Comparison of ENCODE assay signal across 8 cellular contexts in the genomic region with DNA sequence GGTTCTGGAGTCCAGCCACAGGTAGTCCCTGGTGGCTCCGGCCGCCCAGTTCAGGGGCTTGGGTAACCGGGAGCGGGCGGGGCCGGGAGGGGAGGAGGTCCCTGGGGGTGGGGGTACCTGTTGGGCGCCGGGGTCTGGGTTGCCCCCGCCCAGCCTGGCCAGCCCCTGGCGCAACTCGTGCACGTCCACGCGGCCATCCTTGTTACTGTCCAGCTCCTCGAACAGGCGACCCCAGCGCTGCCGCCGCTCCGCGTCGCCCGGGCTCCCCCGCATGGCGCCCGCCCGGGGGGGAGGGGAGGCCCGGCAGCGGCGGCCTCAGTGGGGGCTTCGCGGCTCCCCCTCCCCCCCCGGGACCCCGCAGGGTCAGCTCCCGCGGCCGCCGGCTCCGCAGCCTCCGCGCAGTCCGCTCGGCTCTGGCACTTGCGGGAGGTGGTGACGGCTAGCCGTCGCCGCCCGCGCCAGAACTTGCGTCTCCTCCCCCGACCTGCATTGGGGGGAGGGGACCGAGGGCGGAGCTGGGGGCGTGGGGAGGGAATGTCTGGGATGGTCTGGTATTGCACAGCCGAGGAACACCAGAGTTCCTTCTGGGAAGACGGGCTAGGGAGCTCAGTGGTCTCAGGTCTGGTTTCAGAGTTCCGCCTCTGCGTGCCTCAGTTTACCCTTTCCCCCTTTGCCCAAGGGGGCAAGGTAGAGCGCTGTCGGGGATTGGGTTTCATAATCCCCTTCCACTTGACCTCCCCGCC. TPM values are rescaled to one million over a fixed set of nuclear protein-coding genes. Genes with fewer than 3 reads are reported as not detected.
A peak's percentile ranks its signal among the peaks of the same experiment; 100 is the strongest.
DNase-seq lines count a peak whose midpoint lies in the region; ATAC-seq and TF ChIP-seq lines count a peak whose summit lies in the region.

Gene SLC25A23 (minus strand): TSS at position 437 of the 743 bp plus-strand sequence. CDS start 164 bp downstream, at position 273.

- H3K4me1 Mint-ChIP-seq in activated B cell treated with CpG ODN at 0.5 μM for 24 hours = peaks cover 36% of the 10 kb centered on the region

- DNase-seq in GM04504 (ENCODE audit: low read depth) (peak; percentile 10), HCEC 1CT (peak; percentile 53), NCI-H1105 treated with DMSO at 0.1 percent for 48 hours (lab: John Stamatoyannopoulos, UW) (peak; percentile 31), activated B cell treated with CpG ODN at 0.5 μM for 24 hours (peak; percentile 63), choroid plexus epithelial cell (ENCODE audit: low read depth) (peak; percentile 79), kidney tubule cell (ENCODE audit: low spot score) (peak; percentile 82)
- DNase-seq in stimulated activated CD4-positive, alpha-beta T cell treated with anti-CD3 and anti-CD28 coated beads, Interleukin-1b, Interleukin-23, amount 100 ng/mL, for 48 hours = peak; percentile 54

- H3K27ac Mint-ChIP-seq in activated B cell treated with CpG ODN at 0.5 μM for 24 hours = peak within 1 kb of the TSS; percentile 79

- peaks cover 20% of the 10 kb centered on the region for H3K36me3 Mint-ChIP-seq in activated B cell treated with CpG ODN at 0.5 μM for 24 hours (ENCODE audit: low read depth)

- POLR2A ChIA-PET in activated B cell treated with CpG ODN at 0.5 μM for 24 hours (lab: Charles Lee) = interaction anchor here (0.6 to 2.8 kb wide), 10 partner anchors 19 to 128 kb away, joined by 3 to 25 read pairs (median 4); partner anchors contain the start of genes DENND1C and KHSRP

- TF ChIP-seq CTCF in activated B cell treated with CpG ODN at 0.5 μM for 24 hours (IDR thresholded peaks at IDR 0.05) (no peak), choroid plexus epithelial cell (conservative IDR thresholded peaks at IDR 0.05; ENCODE audit: low read depth, low read length) (no peak)

- intact Hi-C loops in activated B cell treated with CpG ODN at 0.5 μM for 24 hours (cut with micrococcal nuclease) = loop anchor here (1.0 kb wide), 8 partner anchors 22 to 404 kb away; partner anchors contain the start of genes DENND1C, GPR108, GTF2F1 and TUBB4A

- peak; percentile 26 for ATAC-seq in activated B cell treated with CpG ODN at 0.5 μM for 24 hours (ENCODE audit: low read depth)
- ATAC-seq in HG03565 (IDR thresholded peaks at IDR 0.05; ENCODE audit: unreplicated experiment) = no peak

- no peaks in the 10 kb centered on the region for H3K27me3 Mint-ChIP-seq in activated B cell treated with CpG ODN at 0.5 μM for 24 hours

- H3K9me3 Mint-ChIP-seq in activated B cell treated with CpG ODN at 0.5 μM for 24 hours = no peaks in the 10 kb centered on the region

- CTCF ChIA-PET in activated B cell treated with CpG ODN at 0.5 μM for 24 hours (lab: Charles Lee) = interaction anchor here (1.7 kb wide), 1 partner anchor 21 kb away, joined by 4 read pairs; the partner anchor contains the start of gene DENND1C

- H3K4me3 ChIP-seq in choroid plexus epithelial cell (ENCODE audit: low read depth, low read length) = peak within 1 kb of the TSS; percentile 73

- H3K4me3 Mint-ChIP-seq in activated B cell treated with CpG ODN at 0.5 μM for 24 hours = peak within 1 kb of the TSS; percentile 90

RNA-seq across cellular contexts. Expression of gene SLC25A23, which starts in this region (rescaled TPM):
- total RNA-seq in activated B cell treated with CpG ODN at 0.5 μM for 24 hours = 50.1 and 50.4 TPM in 2 replicates

Comparison
In these comparisons a context has a peak if more than half of its experiments do, and no peak if none do; other contexts are left out.
1. DNase-seq: peak in every context shown above with its lines; median percentile 82 in kidney tubule cell; 79 in choroid plexus epithelial cell; 63 in activated B cell treated with CpG ODN at 0.5 μM for 24 hours; 54 in stimulated activated CD4-positive, alpha-beta T cell treated with anti-CD3 and anti-CD28 coated beads, Interleukin-1b, Interleukin-23, amount 100 ng/mL, for 48 hours; 53 in HCEC 1CT; 31 in NCI-H1105 treated with DMSO at 0.1 percent for 48 hours; 10 in GM04504.